Comparison of ENCODE assay signal across 8 cellular contexts in the genomic region with DNA sequence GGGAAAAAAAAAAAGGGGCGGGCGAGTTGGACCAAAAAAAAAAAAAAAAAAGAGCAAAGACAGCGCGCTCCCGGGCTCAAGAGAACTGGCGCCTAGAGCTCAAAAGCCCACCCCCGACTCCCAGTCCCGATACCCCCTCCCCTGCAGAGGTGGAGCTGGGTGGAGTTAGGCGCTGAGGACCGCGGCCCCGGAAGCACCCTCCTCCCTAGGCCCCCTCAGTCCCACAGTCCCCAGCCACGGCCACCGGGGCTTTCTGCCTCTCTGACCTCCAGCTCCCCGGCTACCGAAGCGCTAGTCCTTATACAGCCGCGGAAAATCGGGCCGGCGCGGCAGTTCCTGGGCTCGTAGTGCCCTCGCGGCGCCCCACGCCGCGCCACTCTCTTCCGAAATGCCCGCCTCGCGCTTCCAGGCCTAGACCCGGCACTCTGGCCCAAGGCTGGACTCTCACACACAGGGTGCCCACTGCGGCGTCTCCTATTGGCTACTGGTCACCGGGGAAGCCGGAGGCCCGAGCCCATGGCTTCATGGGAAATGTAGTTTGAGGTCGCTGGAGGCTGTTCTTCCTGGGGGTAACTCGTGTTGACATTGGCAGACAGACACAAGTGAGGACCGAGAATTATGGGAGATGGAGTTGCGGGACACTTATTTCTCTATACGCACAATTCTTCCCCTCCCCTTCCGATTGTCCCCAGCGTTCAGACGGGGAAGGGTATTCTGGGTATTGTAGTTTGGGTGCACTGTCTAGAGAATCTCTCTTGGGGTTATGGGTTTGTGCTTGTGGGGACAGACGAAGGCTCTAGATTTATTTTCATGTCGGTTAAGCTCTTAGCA. TPM values are rescaled to one million over a fixed set of nuclear protein-coding genes. Genes with fewer than 3 reads are reported as not detected.
DNase-seq lines count a peak whose midpoint lies in the region; ATAC-seq and TF ChIP-seq lines count a peak whose summit lies in the region.

A gene with protein sequence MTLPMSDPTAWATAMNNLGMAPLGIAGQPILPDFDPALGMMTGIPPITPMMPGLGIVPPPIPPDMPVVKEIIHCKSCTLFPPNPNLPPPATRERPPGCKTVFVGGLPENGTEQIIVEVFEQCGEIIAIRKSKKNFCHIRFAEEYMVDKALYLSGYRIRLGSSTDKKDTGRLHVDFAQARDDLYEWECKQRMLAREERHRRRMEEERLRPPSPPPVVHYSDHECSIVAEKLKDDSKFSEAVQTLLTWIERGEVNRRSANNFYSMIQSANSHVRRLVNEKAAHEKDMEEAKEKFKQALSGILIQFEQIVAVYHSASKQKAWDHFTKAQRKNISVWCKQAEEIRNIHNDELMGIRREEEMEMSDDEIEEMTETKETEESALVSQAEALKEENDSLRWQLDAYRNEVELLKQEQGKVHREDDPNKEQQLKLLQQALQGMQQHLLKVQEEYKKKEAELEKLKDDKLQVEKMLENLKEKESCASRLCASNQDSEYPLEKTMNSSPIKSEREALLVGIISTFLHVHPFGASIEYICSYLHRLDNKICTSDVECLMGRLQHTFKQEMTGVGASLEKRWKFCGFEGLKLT (minus strand): TSS at position 427 of the 831 bp plus-strand sequence. CDS start 199,993 bp downstream, outside the sequence.

- DNase-seq in GM12865 (ENCODE audit: low read depth) (peak; percentile 95), NCI-H1417 treated with DMSO at 0.1 percent for 48 hours (lab: John Stamatoyannopoulos, UW) (peak; percentile 91), SW480 (ENCODE audit: low spot score) (peak; percentile 98), cardiac septum (ENCODE audit: low spot score) (peak; percentile 94), pons (ENCODE audit: low spot score) (peak; percentile 99), type B pancreatic cell (ENCODE audit: extremely low spot score, unreplicated experiment) (peak; percentile 95)
- DNase-seq in activated naive CD8-positive, alpha-beta T cell treated with anti-CD3 and anti-CD28 coated beads, Interleukin-2, amount 50 U/mL, for 24 hours = peak; percentile 72

- peak within 1 kb of the TSS; percentile 64 for H3K4me3 ChIP-seq in GM12865 (ENCODE audit: low read depth, low read length)

- H3K4me3 Mint-ChIP-seq in activated naive CD8-positive, alpha-beta T cell treated with anti-CD3 and anti-CD28 coated beads, Interleukin-2, amount 50 U/mL, for 24 hours = no peak within 1 kb of the TSS
- H3K4me3 Mint-ChIP-seq in type B pancreatic cell = no peak within 1 kb of the TSS

- intact Hi-C loops in cardiac septum (cut with DNase I) = loop anchor here (5.0 to 10.0 kb wide), 2 partner anchors 501 to 568 kb away; a partner anchor contains a TSS

- H3K4me1 Mint-ChIP-seq in activated naive CD8-positive, alpha-beta T cell treated with anti-CD3 and anti-CD28 coated beads, Interleukin-2, amount 50 U/mL, for 24 hours = peaks cover 10% of the 10 kb centered on the region
- H3K4me1 Mint-ChIP-seq in type B pancreatic cell (ENCODE audit: unreplicated experiment) = peaks cover 7% of the 10 kb centered on the region

- H3K36me3 Mint-ChIP-seq in activated naive CD8-positive, alpha-beta T cell treated with anti-CD3 and anti-CD28 coated beads, Interleukin-2, amount 50 U/mL, for 24 hours (ENCODE audit: low read depth) = peaks cover 6% of the 10 kb centered on the region
- peaks cover 13% of the 10 kb centered on the region for H3K36me3 Mint-ChIP-seq in type B pancreatic cell

- H3K27me3 Mint-ChIP-seq in activated naive CD8-positive, alpha-beta T cell treated with anti-CD3 and anti-CD28 coated beads, Interleukin-2, amount 50 U/mL, for 24 hours = no peaks in the 10 kb centered on the region
- H3K27me3 Mint-ChIP-seq in type B pancreatic cell = peaks cover 8% of the 10 kb centered on the region

- no peaks in the 10 kb centered on the region for H3K9me3 Mint-ChIP-seq in activated naive CD8-positive, alpha-beta T cell treated with anti-CD3 and anti-CD28 coated beads, Interleukin-2, amount 50 U/mL, for 24 hours
- H3K9me3 Mint-ChIP-seq in type B pancreatic cell = no peaks in the 10 kb centered on the region

- H3K27ac Mint-ChIP-seq in activated naive CD8-positive, alpha-beta T cell treated with anti-CD3 and anti-CD28 coated beads, Interleukin-2, amount 50 U/mL, for 24 hours = peak within 1 kb of the TSS; percentile 70
- no peak within 1 kb of the TSS for H3K27ac Mint-ChIP-seq in type B pancreatic cell

- TF ChIP-seq CTCF in GM12865 (IDR thresholded peaks at IDR 0.05; ENCODE audit: insufficient read depth, low read depth, low read length, missing control alignments) = no peak
- peak; percentile 26 for TF ChIP-seq CTCF in type B pancreatic cell (conservative IDR thresholded peaks at IDR 0.05)

- ATAC-seq in HG02763 (IDR thresholded peaks at IDR 0.05; ENCODE audit: unreplicated experiment) = peak; percentile 97
- ATAC-seq in activated naive CD8-positive, alpha-beta T cell treated with anti-CD3 and anti-CD28 coated beads, Interleukin-2, amount 50 U/mL, for 24 hours = peak; percentile 98

RNA-seq across cellular contexts. Expression of the gene that starts here (rescaled TPM):
- total RNA-seq in cardiac septum (23.2 TPM), type B pancreatic cell (ENCODE audit: low replicate concordance) (22.5 and 25.2 TPM in 2 replicates)

Comparison
In these comparisons a context has a peak if more than half of its experiments do, and no peak if none do; other contexts are left out.
1. Peak in every context shown above with its lines: DNase-seq, ATAC-seq and H3K4me3 ChIP-seq.